ENCODE assay signal across 11 cellular contexts in genomic region chr15:41779662-41780157, GRCh38. TPM values are rescaled to one million over a fixed set of nuclear protein-coding genes. Genes with fewer than 3 reads are reported as not detected.
DNase-seq lines count a peak whose midpoint lies in the region; ATAC-seq and TF ChIP-seq lines count a peak whose summit lies in the region.
"Had no signal": no experiment of that assay in that cellular context is flagged by ENCODE, and none has a peak within 500 bp of the region (broad histone marks: within the 10 kb centered on the region; RNA-seq: fewer than 3 reads in every experiment).

No MANE protein-coding gene starts in this region.

- no peaks in the 10 kb centered on the region for H3K27me3 ChIP-seq in transverse colon
- H3K27me3 ChIP-seq: BE2C had no signal

- CTCF ChIA-PET in activated naive CD4-positive, alpha-beta T cell treated with anti-CD3 and anti-CD28 coated beads for 36 hours (lab: Charles Lee), result interaction anchor here (2.1 to 4.8 kb wide), 2 partner anchors 31 to 125 kb away, joined by 7 to 42 read pairs; no protein-coding TSS in a partner anchor

- no peak overlapping the region for H3K4me3 ChIP-seq in transverse colon

- no peak for TF ChIP-seq POLR2A in transverse colon (IDR thresholded peaks at IDR 0.05)

- TF ChIP-seq CTCF in transverse colon (IDR thresholded peaks at IDR 0.05), result no peak

- WGBS in transverse colon (ENCODE audit: low coverage in 1 of 2), 2 donors, result 72 to 81% methylated on average over 4 of the region's 4 CpGs

- no peaks in the 10 kb centered on the region for H3K9me3 ChIP-seq in transverse colon
- H3K9me3 ChIP-seq: BE2C had no signal

- H3K4me1 Mint-ChIP-seq in activated naive CD4-positive, alpha-beta T cell treated with anti-CD3 and anti-CD28 coated beads for 36 hours (ENCODE audit: low read depth), result peaks cover 60% of the 10 kb centered on the region
- peaks cover 58% of the 10 kb centered on the region for H3K4me1 Mint-ChIP-seq in activated naive CD8-positive, alpha-beta T cell treated with anti-CD3 and anti-CD28 coated beads for 36 hours
- peaks cover 68 to 89% of the 10 kb centered on the region in 2 donors for H3K4me1 Mint-ChIP-seq in immature natural killer cell

- peak overlapping the region; percentile 47 to 85 for H3K27ac Mint-ChIP-seq in activated naive CD4-positive, alpha-beta T cell treated with anti-CD3 and anti-CD28 coated beads, Interleukin-2, amount 50 U/mL, for 72 hours
- H3K27ac Mint-ChIP-seq in activated naive CD4-positive, alpha-beta T cell treated with anti-CD3 and anti-CD28 coated beads for 36 hours, result no peak overlapping the region
- H3K27ac Mint-ChIP-seq in activated naive CD8-positive, alpha-beta T cell treated with anti-CD3 and anti-CD28 coated beads for 36 hours, result peak overlapping the region; percentile 12
- H3K27ac Mint-ChIP-seq in immature natural killer cell, result peak overlapping the region; percentile 62 to 87 (median 68)

- no peak for DNase-seq in activated naive CD4-positive, alpha-beta T cell treated with anti-CD3 and anti-CD28 coated beads, Interleukin-2, amount 50 U/mL, for 72 hours (ENCODE audit: low spot score in 2 of 2)
- DNase-seq in activated naive CD4-positive, alpha-beta T cell treated with anti-CD3 and anti-CD28 coated beads for 36 hours, result no peak
- DNase-seq in activated naive CD8-positive, alpha-beta T cell treated with anti-CD3 and anti-CD28 coated beads for 36 hours, result no peak
- DNase-seq in immature natural killer cell (no peak), transverse colon (no peak), NCI-H2196 (lab: John Stamatoyannopoulos, UW; ENCODE audit: unreplicated experiment) (no peak)
- no peak for DNase-seq in stimulated activated CD4-positive, alpha-beta T cell treated with anti-CD3 and anti-CD28 coated beads, Interleukin-4, amount 100 ng/mL, for 4 hours
- DNase-seq: BE2C, hypothalamus had no signal

- no peaks in the 10 kb centered on the region for H3K9me3 Mint-ChIP-seq in activated naive CD4-positive, alpha-beta T cell treated with anti-CD3 and anti-CD28 coated beads, Interleukin-2, amount 50 U/mL, for 72 hours
- no peaks in the 10 kb centered on the region for H3K9me3 Mint-ChIP-seq in activated naive CD4-positive, alpha-beta T cell treated with anti-CD3 and anti-CD28 coated beads for 36 hours
- H3K9me3 Mint-ChIP-seq in activated naive CD8-positive, alpha-beta T cell treated with anti-CD3 and anti-CD28 coated beads for 36 hours, result no peaks in the 10 kb centered on the region
- H3K9me3 Mint-ChIP-seq in immature natural killer cell, result no peaks in the 10 kb centered on the region
- H3K9me3 Mint-ChIP-seq: central memory CD8-positive, alpha-beta T cell had no signal

- no peaks in the 10 kb centered on the region for H3K36me3 Mint-ChIP-seq in activated naive CD4-positive, alpha-beta T cell treated with anti-CD3 and anti-CD28 coated beads, Interleukin-2, amount 50 U/mL, for 72 hours
- H3K36me3 Mint-ChIP-seq in activated naive CD4-positive, alpha-beta T cell treated with anti-CD3 and anti-CD28 coated beads for 36 hours (ENCODE audit: low read depth), result no peaks in the 10 kb centered on the region
- peaks cover 13% of the 10 kb centered on the region for H3K36me3 Mint-ChIP-seq in activated naive CD8-positive, alpha-beta T cell treated with anti-CD3 and anti-CD28 coated beads for 36 hours
- peaks cover 0 to 3% (median 0%) of the 10 kb centered on the region in 3 donors for H3K36me3 Mint-ChIP-seq in immature natural killer cell

- H3K4me3 Mint-ChIP-seq in activated naive CD4-positive, alpha-beta T cell treated with anti-CD3 and anti-CD28 coated beads for 36 hours, result no peak overlapping the region
- H3K4me3 Mint-ChIP-seq in activated naive CD8-positive, alpha-beta T cell treated with anti-CD3 and anti-CD28 coated beads for 36 hours, result no peak overlapping the region
- H3K4me3 Mint-ChIP-seq in immature natural killer cell, result no peak overlapping the region
- H3K4me3 Mint-ChIP-seq: central memory CD8-positive, alpha-beta T cell had no signal

- peak overlapping the region; percentile 6 to 63 (median 22) for H3K27ac ChIP-seq in transverse colon

- peaks cover 13 to 45% (median 23%) of the 10 kb centered on the region in 4 donors for H3K4me1 ChIP-seq in transverse colon

- H3K36me3 ChIP-seq in transverse colon, result no peaks in the 10 kb centered on the region
- H3K36me3 ChIP-seq: BE2C had no signal

- ATAC-seq in activated naive CD4-positive, alpha-beta T cell treated with anti-CD3 and anti-CD28 coated beads, Interleukin-2, amount 50 U/mL, for 72 hours, result peak; percentile 59 to 61
- ATAC-seq in HG02970 (IDR thresholded peaks at IDR 0.05; ENCODE audit: low FRiP score, unreplicated experiment), result no peak

- no peak for TF ChIP-seq EP300 in transverse colon (IDR thresholded peaks at IDR 0.05; ENCODE audit: low read depth)

- in situ Hi-C loops in transverse colon (cut with MboI; ENCODE audit: low pct_ligation_motif_present in 1 of 4, low pct_unique_long_range_greater_than_20kb in 1 of 4, low sequenced_read_pairs in 3 of 4), result no loop called here

- no peaks in the 10 kb centered on the region for H3K27me3 Mint-ChIP-seq in activated naive CD4-positive, alpha-beta T cell treated with anti-CD3 and anti-CD28 coated beads for 36 hours (ENCODE audit: low read depth)
- no peaks in the 10 kb centered on the region for H3K27me3 Mint-ChIP-seq in activated naive CD8-positive, alpha-beta T cell treated with anti-CD3 and anti-CD28 coated beads for 36 hours
- H3K27me3 Mint-ChIP-seq in immature natural killer cell (ENCODE audit: low read depth in 3 of 3), result peaks cover 0 to 7% (median 0%) of the 10 kb centered on the region in 3 donors
- H3K27me3 Mint-ChIP-seq: central memory CD8-positive, alpha-beta T cell had no signal

- intact Hi-C loops in activated naive CD4-positive, alpha-beta T cell treated with anti-CD3 and anti-CD28 coated beads for 36 hours (cut with micrococcal nuclease), result loop anchor here (2.0 kb wide), 1 partner anchor 17 kb away; no protein-coding TSS in a partner anchor
- intact Hi-C loops in transverse colon (cut with DNase I; ENCODE audit: low total_unique reads), result no loop called here

RNA-seq across cellular contexts. Expression of gene MAPKBP1, which starts 5.4 kb away (rescaled TPM):
- total RNA-seq in activated naive CD4-positive, alpha-beta T cell treated with anti-CD3 and anti-CD28 coated beads, Interleukin-2, amount 50 U/mL, for 72 hours, result 10 to 100 TPM; 31.0 to 31.3 TPM
- 10 to 100 TPM; 13.8 to 13.9 TPM for total RNA-seq in activated naive CD4-positive, alpha-beta T cell treated with anti-CD3 and anti-CD28 coated beads for 36 hours
- 10 to 100 TPM; 13.2 to 14.2 TPM for total RNA-seq in activated naive CD8-positive, alpha-beta T cell treated with anti-CD3 and anti-CD28 coated beads for 36 hours
- 1 to 10 TPM; 1.8 to 7.2 (median 3.6) TPM for polyA plus RNA-seq in immature natural killer cell
- total RNA-seq in transverse colon, result 10 to 100 TPM; 16.0 to 36.4 (median 16.8) TPM

RNA-seq across cellular contexts. Expression of gene JMJD7, which starts 48.2 kb away (rescaled TPM):
- 10 to 100 TPM; 13.5 to 17.7 TPM for total RNA-seq in activated naive CD4-positive, alpha-beta T cell treated with anti-CD3 and anti-CD28 coated beads, Interleukin-2, amount 50 U/mL, for 72 hours
- 10 to 100 TPM; 18.7 to 19.8 TPM for total RNA-seq in activated naive CD4-positive, alpha-beta T cell treated with anti-CD3 and anti-CD28 coated beads for 36 hours
- total RNA-seq in activated naive CD8-positive, alpha-beta T cell treated with anti-CD3 and anti-CD28 coated beads for 36 hours, result 10 to 100 TPM in 1 of 2 experiments, 1 to 10 TPM in 1; 9.4 to 10.9 TPM
- polyA plus RNA-seq in immature natural killer cell, result 10 to 100 TPM; 20.6 to 57.4 (median 23.6) TPM
- 10 to 100 TPM in 2 of 4 donors, 1 to 10 TPM in 2; 1.9 to 10.9 (median 7.6) TPM for total RNA-seq in transverse colon

RNA-seq across cellular contexts. Expression of gene PLA2G4B, which starts 58.9 kb away (rescaled TPM):
- total RNA-seq in activated naive CD4-positive, alpha-beta T cell treated with anti-CD3 and anti-CD28 coated beads, Interleukin-2, amount 50 U/mL, for 72 hours, result 1 to 10 TPM; 8.3 to 9.4 TPM
- 1 to 10 TPM; 9.0 to 9.7 TPM for total RNA-seq in activated naive CD4-positive, alpha-beta T cell treated with anti-CD3 and anti-CD28 coated beads for 36 hours
- total RNA-seq in activated naive CD8-positive, alpha-beta T cell treated with anti-CD3 and anti-CD28 coated beads for 36 hours, result 1 to 10 TPM; 2.1 to 2.2 TPM
- 1 to 10 TPM in 2 of 3 donors, not detected in 1; 1.1 to 2.7 TPM for polyA plus RNA-seq in immature natural killer cell
- 1 to 10 TPM in 3 of 4 donors, not detected in 1; 1.6 to 5.2 (median 3.5) TPM for total RNA-seq in transverse colon
